In genomic region chr3:147387550-147388394, GRCh38 we compare ENCODE assay signal across 34 cellular contexts. TPM values are rescaled to one million over a fixed set of nuclear protein-coding genes. Genes with fewer than 3 reads are reported as not detected.
DNase-seq lines count a peak whose midpoint lies in the region; ATAC-seq and TF ChIP-seq lines count a peak whose summit lies in the region.
"Had no signal": no experiment of that assay in that cellular context is flagged by ENCODE, and none has a peak within 500 bp of the region (broad histone marks: within the 10 kb centered on the region; RNA-seq: fewer than 3 reads in every experiment).

No MANE protein-coding gene starts in this region.

- no peak overlapping the region for H3K4me3 Mint-ChIP-seq in activated naive CD4-positive, alpha-beta T cell treated with anti-CD3 and anti-CD28 coated beads, Interleukin-2, amount 10 ng/mL, durations not matched to agents 7 days and 5 days
- no peak overlapping the region for H3K4me3 Mint-ChIP-seq in activated naive CD4-positive, alpha-beta T cell treated with anti-CD3 and anti-CD28 coated beads for 36 hours
- peak overlapping the region; percentile 78 for H3K4me3 Mint-ChIP-seq in type B pancreatic cell
- no peak overlapping the region for H3K4me3 Mint-ChIP-seq in effector memory CD8-positive, alpha-beta T cell
- H3K4me3 Mint-ChIP-seq: activated CD4-positive, alpha-beta T cell treated with anti-CD3 and anti-CD28 coated beads for 36 hours; activated T-cell treated with anti-CD3 and anti-CD28 coated beads, Interleukin-2, amount 50 U/mL, for 24 hours; CD8-positive, alpha-beta memory T cell; natural killer cell treated with Interleukin-12 subunit alpha and Interleukin-12 subunit beta and Interleukin-15 and Interleukin-18, amount 100 ng/mL, for 72 hours; T-helper 1 cell treated with Interleukin-12 subunit alpha and Interleukin-12 subunit beta and Interleukin-4 antibody, amounts not matched to agents 30 μg/mL and 1 μg/mL, for 36 hours had no signal

- no peak overlapping the region for H3K27ac ChIP-seq in iPS-18a (ENCODE audit: low read length)
- H3K27ac ChIP-seq: heart left ventricle, KMS-11, right lobe of liver had no signal

- H3K27me3 Mint-ChIP-seq in activated naive CD4-positive, alpha-beta T cell treated with anti-CD3 and anti-CD28 coated beads, Interleukin-2, amount 10 ng/mL, durations not matched to agents 7 days and 5 days = peaks cover 91% of the 10 kb centered on the region
- H3K27me3 Mint-ChIP-seq in activated naive CD4-positive, alpha-beta T cell treated with anti-CD3 and anti-CD28 coated beads for 36 hours (ENCODE audit: low read depth) = peaks cover 95% of the 10 kb centered on the region
- H3K27me3 Mint-ChIP-seq in type B pancreatic cell = peaks cover 99% of the 10 kb centered on the region
- peaks cover 82 to 98% of the 10 kb centered on the region in 2 donors for H3K27me3 Mint-ChIP-seq in effector memory CD8-positive, alpha-beta T cell

- CTCF ChIA-PET in activated naive CD4-positive, alpha-beta T cell treated with anti-CD3 and anti-CD28 coated beads, Interleukin-2, amount 10 ng/mL, durations not matched to agents 7 days and 5 days (lab: Charles Lee) = no interaction called here
- CTCF ChIA-PET in activated naive CD4-positive, alpha-beta T cell treated with anti-CD3 and anti-CD28 coated beads for 36 hours (lab: Charles Lee) = no interaction called here

- intact Hi-C loops in activated naive CD4-positive, alpha-beta T cell treated with anti-CD3 and anti-CD28 coated beads for 36 hours (cut with micrococcal nuclease) = no loop called here
- intact Hi-C loops in sciatic nerve (cut with DNase I) = no loop called here

- DNase-seq in activated naive CD4-positive, alpha-beta T cell treated with anti-CD3 and anti-CD28 coated beads, Interleukin-2, amount 10 ng/mL, durations not matched to agents 7 days and 5 days = no peak
- no peak for DNase-seq in activated naive CD4-positive, alpha-beta T cell treated with anti-CD3 and anti-CD28 coated beads for 36 hours
- DNase-seq in cerebellar cortex (ENCODE audit: low spot score) = peak; percentile 70
- no peak for DNase-seq in type B pancreatic cell (ENCODE audit: extremely low spot score, unreplicated experiment)
- no peak for DNase-seq in COR-L47 (lab: John Stamatoyannopoulos, UW)
- no peak for DNase-seq in sciatic nerve (ENCODE audit: low spot score)
- no peak for DNase-seq in effector memory CD8-positive, alpha-beta T cell
- DNase-seq: activated CD4-positive, alpha-beta T cell treated with anti-CD3 and anti-CD28 coated beads for 36 hours; activated naive CD4-positive, alpha-beta T cell; activated T-cell treated with anti-CD3 and anti-CD28 coated beads, Interleukin-2, amount 50 U/mL, for 24 hours; amniotic stem cell; BE2C; CD8-positive, alpha-beta memory T cell; erythroblast; heart left ventricle; MM.1S; mucosa of descending colon; NCI-H1417; NCI-H2081 treated with DMSO at 0.1 percent for 48 hours; NCI-H446 treated with DMSO at 0.1 percent for 48 hours; right lobe of liver; SK-N-SH; stimulated activated CD4-positive, alpha-beta T cell treated with anti-CD3 and anti-CD28 coated beads, Interleukin-12 subunit alpha, Interleukin-12 subunit beta, amount 100 ng/mL, for 4 hours; stimulated activated CD4-positive, alpha-beta T cell treated with anti-CD3 and anti-CD28 coated beads, Interleukin-4, amount 100 ng/mL, for 1 hour; trophoblast cell had no signal

- peaks cover 100% of the 10 kb centered on the region for H3K27me3 ChIP-seq in iPS-18a (ENCODE audit: control insufficient read depth, insufficient read depth, low read length)

- peaks cover 3% of the 10 kb centered on the region for H3K9me3 ChIP-seq in iPS-18a (ENCODE audit: control insufficient read depth, low read depth, low read length)
- H3K9me3 ChIP-seq: HAP-1, heart left ventricle, mucosa of descending colon, right lobe of liver, SK-N-SH had no signal

- no peaks in the 10 kb centered on the region for H3K36me3 ChIP-seq in iPS-18a (ENCODE audit: control insufficient read depth, low read depth, low read length)
- H3K36me3 ChIP-seq: BE2C, HAP-1, heart left ventricle, right lobe of liver had no signal

- peaks cover 2% of the 10 kb centered on the region for H3K9me3 Mint-ChIP-seq in activated naive CD4-positive, alpha-beta T cell treated with anti-CD3 and anti-CD28 coated beads, Interleukin-2, amount 10 ng/mL, durations not matched to agents 7 days and 5 days
- no peaks in the 10 kb centered on the region for H3K9me3 Mint-ChIP-seq in activated naive CD4-positive, alpha-beta T cell treated with anti-CD3 and anti-CD28 coated beads for 36 hours
- no peaks in the 10 kb centered on the region for H3K9me3 Mint-ChIP-seq in type B pancreatic cell
- peaks cover 4 to 7% of the 10 kb centered on the region in 2 donors for H3K9me3 Mint-ChIP-seq in effector memory CD8-positive, alpha-beta T cell

- ATAC-seq in sciatic nerve = no peak
- no peak for ATAC-seq in effector memory CD8-positive, alpha-beta T cell (replicated peaks)
- ATAC-seq: activated CD4-positive, alpha-beta T cell treated with anti-CD3 and anti-CD28 coated beads for 36 hours; heart left ventricle; mucosa of descending colon; natural killer cell treated with Interleukin-12 subunit alpha and Interleukin-12 subunit beta and Interleukin-15 and Interleukin-18, amount 100 ng/mL, for 72 hours; right lobe of liver had no signal

- peaks cover 48% of the 10 kb centered on the region for H3K4me1 ChIP-seq in iPS-18a (ENCODE audit: control insufficient read depth, low read depth, low read length)
- H3K4me1 ChIP-seq: HAP-1 had no signal

- H3K27ac Mint-ChIP-seq in activated naive CD4-positive, alpha-beta T cell treated with anti-CD3 and anti-CD28 coated beads, Interleukin-2, amount 10 ng/mL, durations not matched to agents 7 days and 5 days = peak overlapping the region; percentile 39
- no peak overlapping the region for H3K27ac Mint-ChIP-seq in activated naive CD4-positive, alpha-beta T cell treated with anti-CD3 and anti-CD28 coated beads for 36 hours
- H3K27ac Mint-ChIP-seq in type B pancreatic cell = peak overlapping the region; percentile 87
- H3K27ac Mint-ChIP-seq in effector memory CD8-positive, alpha-beta T cell = no peak overlapping the region
- H3K27ac Mint-ChIP-seq: activated CD4-positive, alpha-beta T cell treated with anti-CD3 and anti-CD28 coated beads for 36 hours; activated T-cell treated with anti-CD3 and anti-CD28 coated beads, Interleukin-2, amount 50 U/mL, for 24 hours; CD8-positive, alpha-beta memory T cell; natural killer cell treated with Interleukin-12 subunit alpha and Interleukin-12 subunit beta and Interleukin-15 and Interleukin-18, amount 100 ng/mL, for 72 hours had no signal

- no peaks in the 10 kb centered on the region for H3K4me1 Mint-ChIP-seq in activated naive CD4-positive, alpha-beta T cell treated with anti-CD3 and anti-CD28 coated beads, Interleukin-2, amount 10 ng/mL, durations not matched to agents 7 days and 5 days
- no peaks in the 10 kb centered on the region for H3K4me1 Mint-ChIP-seq in activated naive CD4-positive, alpha-beta T cell treated with anti-CD3 and anti-CD28 coated beads for 36 hours (ENCODE audit: low read depth)
- H3K4me1 Mint-ChIP-seq in type B pancreatic cell (ENCODE audit: unreplicated experiment) = peaks cover 44% of the 10 kb centered on the region
- no peaks in the 10 kb centered on the region for H3K4me1 Mint-ChIP-seq in effector memory CD8-positive, alpha-beta T cell (ENCODE audit: low read depth in 2 of 2)
- H3K4me1 Mint-ChIP-seq: activated CD4-positive, alpha-beta T cell treated with anti-CD3 and anti-CD28 coated beads for 36 hours; CD8-positive, alpha-beta memory T cell had no signal

- H3K9ac ChIP-seq in iPS-18a (ENCODE audit: low read length) = no peak overlapping the region
- H3K9ac ChIP-seq: KMS-11, SK-N-SH had no signal

- no peak for TF ChIP-seq CTCF in type B pancreatic cell (conservative IDR thresholded peaks at IDR 0.05)

- peaks cover 6% of the 10 kb centered on the region for H3K36me3 Mint-ChIP-seq in activated naive CD4-positive, alpha-beta T cell treated with anti-CD3 and anti-CD28 coated beads, Interleukin-2, amount 10 ng/mL, durations not matched to agents 7 days and 5 days
- H3K36me3 Mint-ChIP-seq in activated naive CD4-positive, alpha-beta T cell treated with anti-CD3 and anti-CD28 coated beads for 36 hours (ENCODE audit: low read depth) = peaks cover 10% of the 10 kb centered on the region
- peaks cover 8% of the 10 kb centered on the region for H3K36me3 Mint-ChIP-seq in type B pancreatic cell
- peaks cover 8% of the 10 kb centered on the region for H3K36me3 Mint-ChIP-seq in effector memory CD8-positive, alpha-beta T cell (ENCODE audit: insufficient read depth)
- H3K36me3 Mint-ChIP-seq: CD8-positive, alpha-beta memory T cell had no signal

- peak overlapping the region; percentile 18 for H3K4me3 ChIP-seq in iPS-18a (ENCODE audit: low read length)
- H3K4me3 ChIP-seq: HAP-1, heart left ventricle, lung, mucosa of descending colon, right lobe of liver had no signal

RNA-seq across cellular contexts. Expression of gene ZIC4, which starts 18.6 kb away (rescaled TPM):
- not detected for total RNA-seq in activated naive CD4-positive, alpha-beta T cell treated with anti-CD3 and anti-CD28 coated beads for 36 hours
- total RNA-seq in type B pancreatic cell (ENCODE audit: low replicate concordance) (40.2 TPM in 1 of 2 replicates, not detected in the other), sciatic nerve (0.62 TPM)
- total RNA-seq: activated CD4-positive, alpha-beta T cell treated with anti-CD3 and anti-CD28 coated beads for 36 hours; cardiac septum; CD8-positive, alpha-beta memory T cell; fibroblast of villous mesenchyme; heart left ventricle; lung; mucosa of descending colon; natural killer cell treated with Interleukin-12 subunit alpha and Interleukin-12 subunit beta and Interleukin-15 and Interleukin-18, amount 100 ng/mL, for 72 hours; OCI-LY7 had no signal

RNA-seq across cellular contexts. Expression of gene ZIC1, which starts 21.4 kb away (rescaled TPM):
- total RNA-seq in activated naive CD4-positive, alpha-beta T cell treated with anti-CD3 and anti-CD28 coated beads for 36 hours = not detected
- total RNA-seq in type B pancreatic cell (ENCODE audit: low replicate concordance) (184 TPM in 1 of 2 replicates, not detected in the other), sciatic nerve (3.8 TPM)
- total RNA-seq: activated CD4-positive, alpha-beta T cell treated with anti-CD3 and anti-CD28 coated beads for 36 hours; cardiac septum; CD8-positive, alpha-beta memory T cell; fibroblast of villous mesenchyme; lung; natural killer cell treated with Interleukin-12 subunit alpha and Interleukin-12 subunit beta and Interleukin-15 and Interleukin-18, amount 100 ng/mL, for 72 hours; OCI-LY7 had no signal

Comparison
In these comparisons a context has a peak if more than half of its experiments do, and no peak if none do; other contexts are left out.
1. H3K27ac Mint-ChIP-seq: peak in activated naive CD4-positive, alpha-beta T cell treated with anti-CD3 and anti-CD28 coated beads, Interleukin-2, amount 10 ng/mL, durations not matched to agents 7 days and 5 days (single experiment) and type B pancreatic cell (single experiment); none in activated naive CD4-positive, alpha-beta T cell treated with anti-CD3 and anti-CD28 coated beads for 36 hours (single experiment) and effector memory CD8-positive, alpha-beta T cell (0 of 2).